In genomic region chr5:34007675-34008600, GRCh38 we compare ENCODE assay signal across 8 cellular contexts. TPM values are rescaled to one million over a fixed set of nuclear protein-coding genes. Genes with fewer than 3 reads are reported as not detected.
DNase-seq lines count a peak whose midpoint lies in the region; ATAC-seq, FAIRE-seq and TF ChIP-seq lines count a peak whose summit lies in the region.

Gene AMACR (minus strand): TSS chr5:34008050. CDS start chr5:34008019, 31 bp downstream.

- DNase-seq in GM12892 (ENCODE audit: insufficient read length), result peak; percentile 79
- peak; percentile 87 for DNase-seq in NCI-H1436 (lab: John Stamatoyannopoulos, UW)
- DNase-seq in SW480 (ENCODE audit: low spot score), result peak; percentile 92
- peak; percentile 92 to 96 (median 93) for DNase-seq in adrenal gland
- peak; percentile 92 to 96 for DNase-seq in heart right ventricle
- peak; percentile 96 for DNase-seq in posterior vena cava (ENCODE audit: low spot score)
- peak; percentile 96 for DNase-seq in upper lobe of right lung

- H3K4me3 ChIP-seq in adrenal gland, result peak within 1 kb of the TSS; percentile 16 to 56 (median 39)
- H3K4me3 ChIP-seq in heart right ventricle, result peak within 1 kb of the TSS; percentile 57 to 90 (median 78)
- peak within 1 kb of the TSS; percentile 79 for H3K4me3 ChIP-seq in upper lobe of right lung

- peak; percentile 68 for FAIRE-seq in GM12892 (lab: Jason Lieb, UNC)

- peaks cover 0 to 5% of the 10 kb centered on the region in 2 donors for H3K36me3 ChIP-seq in adrenal gland (replicated peaks in 1 of 2)
- H3K36me3 ChIP-seq in heart right ventricle, result peaks cover 0 to 29% (median 5%) of the 10 kb centered on the region in 9 donors
- H3K36me3 ChIP-seq in upper lobe of right lung, result peaks cover 10% of the 10 kb centered on the region

- H3K27ac ChIP-seq in adrenal gland, result peak within 1 kb of the TSS; percentile 89 to 95 (median 92)
- H3K27ac ChIP-seq in heart right ventricle, result peak within 1 kb of the TSS; percentile 85 to 97 (median 90)
- peak within 1 kb of the TSS; percentile 86 for H3K27ac ChIP-seq in upper lobe of right lung

- TF ChIP-seq CTCF in adrenal gland (IDR thresholded peaks at IDR 0.05), result peak in 1 of 6 experiments; percentile 16
- TF ChIP-seq CTCF in heart right ventricle (IDR thresholded peaks at IDR 0.05), result peak in 4 of 9 donors; percentile 8 to 42 (median 28)
- TF ChIP-seq CTCF in upper lobe of right lung (IDR thresholded peaks at IDR 0.05), result peak; percentile 15

- ATAC-seq in HG02840 (IDR thresholded peaks at IDR 0.05; ENCODE audit: low FRiP score, unreplicated experiment), result peak; percentile 83
- peak; percentile 97 to 98 (median 98) for ATAC-seq in heart right ventricle
- peak; percentile 98 for ATAC-seq in upper lobe of right lung

- H3K4me1 ChIP-seq in adrenal gland (replicated peaks in 1 of 2), result peaks cover 9 to 44% of the 10 kb centered on the region in 2 donors
- peaks cover 2 to 34% (median 18%) of the 10 kb centered on the region in 9 donors for H3K4me1 ChIP-seq in heart right ventricle
- peaks cover 19% of the 10 kb centered on the region for H3K4me1 ChIP-seq in upper lobe of right lung

- WGBS in adrenal gland, 4 donors, result 0 to 3% (median 1%) methylated on average over 27 to 74 of the region's 74 CpGs
- WGBS in heart right ventricle, 2 donors, result 1% methylated on average over 62 to 74 of the region's 74 CpGs

- no peaks in the 10 kb centered on the region for H3K9me3 ChIP-seq in adrenal gland (replicated peaks in 1 of 3)
- no peaks in the 10 kb centered on the region for H3K9me3 ChIP-seq in heart right ventricle
- no peaks in the 10 kb centered on the region for H3K9me3 ChIP-seq in upper lobe of right lung

- peak; percentile 89 for TF ChIP-seq POLR2A in GM12892 (IDR thresholded peaks at IDR 0.05; ENCODE audit: low read depth, low read length)
- peak; percentile 91 to 92 for TF ChIP-seq POLR2A in adrenal gland (IDR thresholded peaks at IDR 0.05)

- intact Hi-C loops in adrenal gland (cut with DNase I) (no loop called here), heart right ventricle (cut with DNase I) (loop anchor here in 1 of 10 donors (5.0 kb wide), 1 partner anchor 566 kb away; the partner anchor contains the start of gene TARS1), posterior vena cava (cut with DNase I) (loop anchor here in 1 of 2 donors (10.0 kb wide), 2 partner anchors 457 to 537 kb away; no protein-coding TSS in a partner anchor), upper lobe of right lung (cut with DNase I) (no loop called here)

- no peaks in the 10 kb centered on the region for H3K27me3 ChIP-seq in adrenal gland
- H3K27me3 ChIP-seq in heart right ventricle, result no peaks in the 10 kb centered on the region
- no peaks in the 10 kb centered on the region for H3K27me3 ChIP-seq in upper lobe of right lung

RNA-seq across cellular contexts. Expression of gene AMACR, which starts in this region (rescaled TPM):
- polyA plus RNA-seq in GM12892 (2012; ENCODE audit: missing spikeins), result 9.5 TPM
- total RNA-seq in adrenal gland, result 10 to 100 TPM; 17.3 to 46.5 (median 29.3) TPM
- 10 to 100 TPM in 1 of 3 donors, 1 to 10 TPM in 2; 9.2 to 26.1 (median 9.6) TPM for polyA plus RNA-seq in adrenal gland
- total RNA-seq in heart right ventricle, result 10 to 100 TPM in 3 of 10 donors, 1 to 10 TPM in 7; 5.3 to 16.2 (median 9.2) TPM
- polyA plus RNA-seq in heart right ventricle, result 1 to 10 TPM; 3.0 to 4.3 TPM
- 1 to 10 TPM; 6.4 to 9.4 TPM for total RNA-seq in posterior vena cava
- total RNA-seq in upper lobe of right lung, result 9.1 TPM

Comparison
In these comparisons a context has a peak if more than half of its experiments do, and no peak if none do; other contexts are left out.
1. Peak in every context shown above with its lines: DNase-seq, ATAC-seq, H3K4me3 ChIP-seq and H3K27ac ChIP-seq.